In the genomic region with DNA sequence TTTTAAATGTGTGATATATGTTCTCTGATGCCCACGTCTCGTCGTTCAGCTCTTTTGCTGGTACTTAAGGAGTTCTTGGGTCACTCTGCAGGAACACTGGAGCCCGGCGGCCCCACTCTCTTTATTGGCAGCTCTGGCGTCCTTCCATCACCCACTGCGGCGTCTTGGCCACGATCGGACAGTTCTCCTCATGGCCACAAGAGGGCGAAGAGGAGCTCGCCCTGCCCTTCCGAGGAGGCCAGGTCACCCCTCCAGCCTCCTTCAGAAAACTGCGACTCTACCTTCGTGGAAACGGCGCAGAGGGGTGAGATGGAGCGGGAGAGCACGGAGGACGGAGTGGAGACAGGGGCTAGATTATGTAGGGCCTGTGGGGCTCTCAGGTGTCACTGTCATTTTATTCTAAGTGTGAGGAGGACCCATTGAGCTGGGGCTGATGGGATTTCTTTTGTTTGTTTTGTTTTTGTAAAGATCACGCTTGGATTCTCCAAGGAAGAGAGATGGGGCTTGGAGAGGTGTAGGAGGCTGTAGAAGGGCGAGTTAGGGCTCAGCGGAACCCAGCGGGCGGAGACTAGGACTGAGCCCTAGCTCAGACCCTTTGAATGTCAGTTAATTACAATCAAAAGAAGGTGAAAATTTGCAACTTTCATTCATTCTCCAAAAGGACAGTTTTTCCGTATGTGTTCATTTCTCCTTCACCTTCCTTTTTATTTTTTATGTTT, we compare ENCODE assay signal across 8 cellular contexts. TPM values are rescaled to one million over a fixed set of nuclear protein-coding genes. Genes with fewer than 3 reads are reported as not detected.
DNase-seq lines count a peak whose midpoint lies in the region; ATAC-seq and TF ChIP-seq lines count a peak whose summit lies in the region.

No MANE protein-coding gene starts in this region.

- H3K36me3 Mint-ChIP-seq in CD8-positive, alpha-beta memory T cell = peaks cover 0 to 4% (median 0%) of the 10 kb centered on the region in 3 donors
- H3K36me3 Mint-ChIP-seq in activated T-cell treated with anti-CD3 and anti-CD28 coated beads, Interleukin-2, amount 50 U/mL, for 4 hours (ENCODE audit: insufficient read depth) = no peaks in the 10 kb centered on the region

- H3K4me3 Mint-ChIP-seq in CD8-positive, alpha-beta memory T cell = no peak overlapping the region
- no peak overlapping the region for H3K4me3 Mint-ChIP-seq in activated T-cell treated with anti-CD3 and anti-CD28 coated beads, Interleukin-2, amount 50 U/mL, for 4 hours

- peak; percentile 27 for TF ChIP-seq CTCF in fibroblast of pulmonary artery (IDR thresholded peaks at IDR 0.05; ENCODE audit: low read length, missing control alignments)
- TF ChIP-seq CTCF in upper lobe of left lung (IDR thresholded peaks at IDR 0.05) = peak in 1 of 6 experiments; percentile 13

- ATAC-seq in upper lobe of left lung (ENCODE audit: low FRiP score in 2 of 2) (no peak), HG03439 (IDR thresholded peaks at IDR 0.05; ENCODE audit: unreplicated experiment) (no peak)
- ATAC-seq in activated T-cell treated with anti-CD3 and anti-CD28 coated beads, Interleukin-2, amount 50 U/mL, for 4 hours = no peak

- H3K4me3 ChIP-seq in fibroblast of pulmonary artery (replicated peaks; ENCODE audit: low read depth, low read length) (no peak overlapping the region), upper lobe of left lung (no peak overlapping the region)
- H3K4me3 ChIP-seq in CD8-positive, alpha-beta memory T cell (ENCODE audit: low read length) = no peak overlapping the region

- H3K4me1 ChIP-seq in upper lobe of left lung = no peaks in the 10 kb centered on the region
- no peaks in the 10 kb centered on the region for H3K4me1 ChIP-seq in CD8-positive, alpha-beta memory T cell (ENCODE audit: insufficient read depth, low read length)

- no peaks in the 10 kb centered on the region for H3K4me1 Mint-ChIP-seq in CD8-positive, alpha-beta memory T cell
- H3K4me1 Mint-ChIP-seq in activated T-cell treated with anti-CD3 and anti-CD28 coated beads, Interleukin-2, amount 50 U/mL, for 4 hours (ENCODE audit: low read depth) = no peaks in the 10 kb centered on the region

- no peaks in the 10 kb centered on the region for H3K27me3 ChIP-seq in upper lobe of left lung
- H3K27me3 ChIP-seq in CD8-positive, alpha-beta memory T cell (ENCODE audit: insufficient read depth, low read length, poor library complexity, severe bottlenecking) = no peaks in the 10 kb centered on the region

- peaks cover 5 to 31% (median 13%) of the 10 kb centered on the region in 5 donors for H3K9me3 Mint-ChIP-seq in CD8-positive, alpha-beta memory T cell
- H3K9me3 Mint-ChIP-seq in activated T-cell treated with anti-CD3 and anti-CD28 coated beads, Interleukin-2, amount 50 U/mL, for 4 hours = peaks cover 19% of the 10 kb centered on the region

- CTCF ChIA-PET in CD8-positive, alpha-beta memory T cell (lab: Charles Lee) = no interaction called here

- H3K9me3 ChIP-seq in upper lobe of left lung = peaks cover 0 to 14% (median 0%) of the 10 kb centered on the region in 4 donors
- no peaks in the 10 kb centered on the region for H3K9me3 ChIP-seq in CD8-positive, alpha-beta memory T cell (ENCODE audit: low read length)

- DNase-seq in stimulated activated CD4-positive, alpha-beta T cell treated with anti-CD3 and anti-CD28 coated beads, Interleukin-1b, Interleukin-23, amount 100 ng/mL, for 48 hours = peak; percentile 2
- no peak for DNase-seq in stimulated activated CD4-positive, alpha-beta T cell treated with anti-CD3 and anti-CD28 coated beads, Interleukin-12 subunit alpha, Interleukin-12 subunit beta, amount 100 ng/mL, for 4 hours
- DNase-seq in NCI-H2171 treated with DMSO at 0.1 percent for 48 hours (lab: John Stamatoyannopoulos, UW) (peak; percentile 65), fibroblast of pulmonary artery (ENCODE audit: low read depth) (no peak), upper lobe of left lung (no peak)
- no peak for DNase-seq in CD8-positive, alpha-beta memory T cell
- no peak for DNase-seq in activated T-cell treated with anti-CD3 and anti-CD28 coated beads, Interleukin-2, amount 50 U/mL, for 4 hours

- no peaks in the 10 kb centered on the region for H3K27me3 Mint-ChIP-seq in CD8-positive, alpha-beta memory T cell
- peaks cover 6% of the 10 kb centered on the region for H3K27me3 Mint-ChIP-seq in activated T-cell treated with anti-CD3 and anti-CD28 coated beads, Interleukin-2, amount 50 U/mL, for 4 hours (ENCODE audit: low read depth)

- H3K27ac Mint-ChIP-seq in CD8-positive, alpha-beta memory T cell = no peak overlapping the region

- H3K27ac ChIP-seq in upper lobe of left lung = no peak overlapping the region
- no peak overlapping the region for H3K27ac ChIP-seq in CD8-positive, alpha-beta memory T cell (ENCODE audit: low read depth, low read length)

- no peaks in the 10 kb centered on the region for H3K36me3 ChIP-seq in upper lobe of left lung
- no peaks in the 10 kb centered on the region for H3K36me3 ChIP-seq in CD8-positive, alpha-beta memory T cell (ENCODE audit: insufficient read depth, low read length)

- TF ChIP-seq EP300 in upper lobe of left lung (IDR thresholded peaks at IDR 0.05) = no peak

- 72 to 73% methylated on average over 26 of the region's 26 CpGs for WGBS in upper lobe of left lung, 2 donors

- POLR2A ChIA-PET in CD8-positive, alpha-beta memory T cell (lab: Charles Lee) = no interaction called here

- TF ChIP-seq POLR2A in upper lobe of left lung (IDR thresholded peaks at IDR 0.05) = no peak

RNA-seq across cellular contexts. Expression of a gene that starts 28.0 kb away (rescaled TPM):
- total RNA-seq in upper lobe of left lung = under 1 TPM in 1 of 6 donors, not detected in 5; 0.30 TPM
- total RNA-seq in CD8-positive, alpha-beta memory T cell = not detected
- not detected for polyA plus RNA-seq in CD8-positive, alpha-beta memory T cell
- total RNA-seq in activated T-cell treated with anti-CD3 and anti-CD28 coated beads, Interleukin-2, amount 50 U/mL, for 4 hours = not detected

Comparison
In these comparisons a context has a peak if more than half of its experiments do, and no peak if none do; other contexts are left out.
1. DNase-seq: peak in stimulated activated CD4-positive, alpha-beta T cell treated with anti-CD3 and anti-CD28 coated beads, Interleukin-1b, Interleukin-23, amount 100 ng/mL, for 48 hours (single experiment) and NCI-H2171 treated with DMSO at 0.1 percent for 48 hours (single experiment); none in stimulated activated CD4-positive, alpha-beta T cell treated with anti-CD3 and anti-CD28 coated beads, Interleukin-12 subunit alpha, Interleukin-12 subunit beta, amount 100 ng/mL, for 4 hours (single experiment), fibroblast of pulmonary artery (single experiment), upper lobe of left lung (0 of 2), CD8-positive, alpha-beta memory T cell (0 of 5) and activated T-cell treated with anti-CD3 and anti-CD28 coated beads, Interleukin-2, amount 50 U/mL, for 4 hours (single experiment).